1 cellular context compared by ENCODE assay signal in genomic region chr5:90529234-90529938, GRCh38.
A peak's percentile ranks its signal among the peaks of the same experiment; 100 is the strongest.
TF ChIP-seq lines count a peak whose summit lies in the region.

LYSMD3 (minus strand) TSS chr5:90529584; CDS start chr5:90525289, 4,295 bp downstream.

TF ChIP-seq in K562, 482 proteins besides CTCF, POLR2A, EP300 and RAD21 (continued from another document and continues in another):
- TF ChIP-seq, protein P1, sequence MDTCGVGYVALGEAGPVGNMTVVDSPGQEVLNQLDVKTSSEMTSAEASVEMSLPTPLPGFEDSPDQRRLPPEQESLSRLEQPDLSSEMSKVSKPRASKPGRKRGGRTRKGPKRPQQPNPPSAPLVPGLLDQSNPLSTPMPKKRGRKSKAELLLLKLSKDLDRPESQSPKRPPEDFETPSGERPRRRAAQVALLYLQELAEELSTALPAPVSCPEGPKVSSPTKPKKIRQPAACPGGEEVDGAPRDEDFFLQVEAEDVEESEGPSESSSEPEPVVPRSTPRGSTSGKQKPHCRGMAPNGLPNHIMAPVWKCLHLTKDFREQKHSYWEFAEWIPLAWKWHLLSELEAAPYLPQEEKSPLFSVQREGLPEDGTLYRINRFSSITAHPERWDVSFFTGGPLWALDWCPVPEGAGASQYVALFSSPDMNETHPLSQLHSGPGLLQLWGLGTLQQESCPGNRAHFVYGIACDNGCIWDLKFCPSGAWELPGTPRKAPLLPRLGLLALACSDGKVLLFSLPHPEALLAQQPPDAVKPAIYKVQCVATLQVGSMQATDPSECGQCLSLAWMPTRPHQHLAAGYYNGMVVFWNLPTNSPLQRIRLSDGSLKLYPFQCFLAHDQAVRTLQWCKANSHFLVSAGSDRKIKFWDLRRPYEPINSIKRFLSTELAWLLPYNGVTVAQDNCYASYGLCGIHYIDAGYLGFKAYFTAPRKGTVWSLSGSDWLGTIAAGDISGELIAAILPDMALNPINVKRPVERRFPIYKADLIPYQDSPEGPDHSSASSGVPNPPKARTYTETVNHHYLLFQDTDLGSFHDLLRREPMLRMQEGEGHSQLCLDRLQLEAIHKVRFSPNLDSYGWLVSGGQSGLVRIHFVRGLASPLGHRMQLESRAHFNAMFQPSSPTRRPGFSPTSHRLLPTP (IDR thresholded peaks at IDR 0.05; ENCODE audit: borderline replicate concordance, extremely low read depth, insufficient read length), result no peak
- TF ChIP-seq ZFPM2 (CRISPR knock-in tag; IDR thresholded peaks at IDR 0.05), result no peak
- no peak for TF ChIP-seq GTF2F1 (IDR thresholded peaks at IDR 0.05; ENCODE audit: low read depth, low read length)
- no peak for TF ChIP-seq BRF1 (IDR thresholded peaks at IDR 0.05; ENCODE audit: borderline replicate concordance, extremely low read depth, insufficient read length)
- no peak for TF ChIP-seq ZNF696 (CRISPR knock-in tag; conservative IDR thresholded peaks at IDR 0.05)
- TF ChIP-seq, protein P2, sequence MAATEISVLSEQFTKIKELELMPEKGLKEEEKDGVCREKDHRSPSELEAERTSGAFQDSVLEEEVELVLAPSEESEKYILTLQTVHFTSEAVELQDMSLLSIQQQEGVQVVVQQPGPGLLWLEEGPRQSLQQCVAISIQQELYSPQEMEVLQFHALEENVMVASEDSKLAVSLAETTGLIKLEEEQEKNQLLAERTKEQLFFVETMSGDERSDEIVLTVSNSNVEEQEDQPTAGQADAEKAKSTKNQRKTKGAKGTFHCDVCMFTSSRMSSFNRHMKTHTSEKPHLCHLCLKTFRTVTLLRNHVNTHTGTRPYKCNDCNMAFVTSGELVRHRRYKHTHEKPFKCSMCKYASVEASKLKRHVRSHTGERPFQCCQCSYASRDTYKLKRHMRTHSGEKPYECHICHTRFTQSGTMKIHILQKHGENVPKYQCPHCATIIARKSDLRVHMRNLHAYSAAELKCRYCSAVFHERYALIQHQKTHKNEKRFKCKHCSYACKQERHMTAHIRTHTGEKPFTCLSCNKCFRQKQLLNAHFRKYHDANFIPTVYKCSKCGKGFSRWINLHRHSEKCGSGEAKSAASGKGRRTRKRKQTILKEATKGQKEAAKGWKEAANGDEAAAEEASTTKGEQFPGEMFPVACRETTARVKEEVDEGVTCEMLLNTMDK (IDR thresholded peaks at IDR 0.05; ENCODE audit: borderline replicate concordance, insufficient read depth, low read depth, low read length, poor library complexity, severe bottlenecking), result no peak
- no peak for TF ChIP-seq HEY1 (CRISPR knock-in tag; IDR thresholded peaks at IDR 0.05; ENCODE audit: borderline replicate concordance)
- no peak; the same call in 1 of the 2 replicates for TF ChIP-seq HCFC1 (IDR thresholded peaks at IDR 0.05; ENCODE audit: low read depth, low read length)
- no peak for TF ChIP-seq ZNF778 (CRISPR knock-in tag; IDR thresholded peaks at IDR 0.05)
- 0 out of 2 replicates have a peak, but pooled peaks have one; percentile 48 for TF ChIP-seq LARP7 (IDR thresholded peaks at IDR 0.05)
- TF ChIP-seq ZNF507 (tag; conservative IDR thresholded peaks at IDR 0.05), result no peak
- TF ChIP-seq CREB3L1 (IDR thresholded peaks at IDR 0.05; ENCODE audit: borderline replicate concordance, low read depth), result peak; percentile 99
- no peak for TF ChIP-seq KAT8 (IDR thresholded peaks at IDR 0.05; ENCODE audit: low read depth)
- TF ChIP-seq SIN3A (IDR thresholded peaks at IDR 0.05; ENCODE audit: borderline replicate concordance in 2 of 2, control insufficient read depth in 1 of 2, low read depth in 2 of 2, low read length in 2 of 2), result peak; percentile 48 to 53; a peak in 1 of 4 replicates
- TF ChIP-seq ZNF239 (CRISPR knock-in tag; IDR thresholded peaks at IDR 0.05), result no peak
- TF ChIP-seq ZNF707 (CRISPR knock-in tag; conservative IDR thresholded peaks at IDR 0.05), result no peak
- TF ChIP-seq E2F8 (IDR thresholded peaks at IDR 0.05; ENCODE audit: low read depth, partially characterized antibody), result no peak
- peak in 1 of 2 experiments; percentile 59; a peak in 1 of 4 replicates for TF ChIP-seq UBTF (IDR thresholded peaks at IDR 0.05; ENCODE audit: borderline replicate concordance in 1 of 2, low read depth in 2 of 2, low read length in 2 of 2)
- TF ChIP-seq MAFG (tag; conservative IDR thresholded peaks at IDR 0.05), result no peak
- peak; percentile 54 for TF ChIP-seq TAF7 (tag; IDR thresholded peaks at IDR 0.05)
- TF ChIP-seq SMC3 (conservative IDR thresholded peaks at IDR 0.05; ENCODE audit: insufficient read depth, low read depth, low read length), result no peak
- TF ChIP-seq PURB (CRISPR knock-in tag; IDR thresholded peaks at IDR 0.05; ENCODE audit: low read depth), result no peak
- TF ChIP-seq NCOA4 (IDR thresholded peaks at IDR 0.05; ENCODE audit: partially characterized antibody), result no peak
- no peak for TF ChIP-seq ZNF282 (CRISPR knock-in tag; IDR thresholded peaks at IDR 0.05)
- TF ChIP-seq FOXJ2 (tag; IDR thresholded peaks at IDR 0.05), result no peak; the same call in 1 of the 2 replicates
- TF ChIP-seq SIX5 (IDR thresholded peaks at IDR 0.05; ENCODE audit: borderline replicate concordance in 1 of 2, insufficient read depth in 1 of 2, low read depth in 1 of 2, low read length in 2 of 2), result no peak
- no peak for TF ChIP-seq ZMIZ1 (IDR thresholded peaks at IDR 0.05; ENCODE audit: low read depth in 2 of 2, low read length in 2 of 2)
- peak; percentile 69; the same call in 1 of the 2 replicates for TF ChIP-seq MBD2 (IDR thresholded peaks at IDR 0.05; ENCODE audit: borderline replicate concordance, low read depth)
- TF ChIP-seq ZNF407 (IDR thresholded peaks at IDR 0.05; ENCODE audit: low read depth), result no peak
